ENCODE assay signal across 21 cellular contexts in genomic region chr15:39735120-39735717, GRCh38. TPM values are rescaled to one million over a fixed set of nuclear protein-coding genes. Genes with fewer than 3 reads are reported as not detected.
"Had no signal": no experiment of that assay in that cellular context is flagged by ENCODE, and none has a peak within 500 bp of the region (broad histone marks: within the 10 kb centered on the region; RNA-seq: fewer than 3 reads in every experiment).

No MANE protein-coding gene starts in this region.

- H3K9me3 ChIP-seq: esophagus squamous epithelium, heart left ventricle, prostate gland, right atrium auricular region, thyroid gland had no signal

- H3K4me1 ChIP-seq: esophagus squamous epithelium, prostate gland, right atrium auricular region, thyroid gland had no signal

- H3K36me3 ChIP-seq: esophagus squamous epithelium, heart left ventricle, prostate gland, right atrium auricular region, thyroid gland had no signal

- H3K27me3 ChIP-seq: esophagus squamous epithelium, heart left ventricle, right atrium auricular region, thyroid gland had no signal

- H3K4me3 ChIP-seq: esophagus squamous epithelium, heart left ventricle, prostate gland, right atrium auricular region, thyroid gland had no signal

- ATAC-seq: activated T-cell treated with anti-CD3 and anti-CD28 coated beads, Interleukin-2, amount 50 U/mL, for 72 hours; effector memory CD8-positive, alpha-beta T cell; heart left ventricle; left lobe of liver; natural killer cell had no signal

- DNase-seq: activated CD4-positive, alpha-beta memory T cell treated with anti-CD3 and anti-CD28 coated beads for 36 hours; activated CD4-positive, alpha-beta T cell treated with anti-CD3 and anti-CD28 coated beads for 4 hours; activated CD4-positive, CD25-positive, alpha-beta regulatory T cell; activated effector memory CD4-positive, alpha-beta T cell treated with anti-CD3 and anti-CD28 coated beads, Interleukin-2, amount 50 U/mL, for 16 hours; activated naive CD4-positive, alpha-beta T cell treated with anti-CD3 and anti-CD28 coated beads, Interleukin-2, amount 10 ng/mL, durations not matched to agents 7 days and 5 days; activated T-cell treated with anti-CD3 and anti-CD28 coated beads, Interleukin-2, amount 50 U/mL, for 72 hours; aorta; caudate nucleus; effector memory CD8-positive, alpha-beta T cell; esophagus squamous epithelium; heart left ventricle; islet precursor cell; natural killer cell; stimulated activated CD4-positive, alpha-beta T cell treated with anti-CD3 and anti-CD28 coated beads, Interleukin-4, amount 100 ng/mL, for 4 hours; substantia nigra; T-helper 9 cell; thyroid gland had no signal

- H3K27ac ChIP-seq: esophagus squamous epithelium, prostate gland, right atrium auricular region, thyroid gland had no signal

- FAIRE-seq: endothelial cell of umbilical vein had no signal

RNA-seq across cellular contexts. Expression of gene FSIP1, which starts 47.4 kb away (rescaled TPM):
- total RNA-seq: left lobe of liver had no signal
